ENCODE assay signal across 16 cellular contexts in the genomic region with DNA sequence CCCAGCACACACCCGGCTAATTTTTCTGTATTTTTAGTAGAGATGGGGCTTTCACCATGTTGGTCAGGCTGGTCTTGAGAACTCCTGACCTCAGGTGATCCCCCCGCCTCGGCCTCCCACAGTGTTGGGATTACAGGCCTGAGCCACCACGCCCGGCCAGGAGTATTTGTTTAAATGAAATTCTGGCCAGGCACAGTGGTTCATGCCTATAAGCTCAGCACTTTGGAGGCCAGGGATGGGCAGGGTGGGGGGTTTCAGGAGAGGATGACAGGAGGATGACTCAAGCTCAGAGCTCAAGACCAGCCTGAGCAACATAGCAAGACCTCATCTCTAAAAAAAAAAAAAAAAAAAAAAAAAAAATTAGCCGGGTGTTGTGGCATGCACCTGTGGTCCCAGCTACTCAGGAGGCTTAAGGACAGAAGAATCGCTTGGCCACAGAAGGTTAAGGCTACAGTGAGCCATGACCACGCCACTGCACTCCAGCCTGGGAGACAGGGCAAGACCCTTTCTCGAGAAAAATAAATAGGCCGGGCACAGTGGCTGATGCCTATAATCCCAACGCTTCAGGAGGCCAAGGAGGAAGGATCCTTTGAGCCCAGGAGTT. TPM values are rescaled to one million over a fixed set of nuclear protein-coding genes. Genes with fewer than 3 reads are reported as not detected.
DNase-seq lines count a peak whose midpoint lies in the region; ATAC-seq, FAIRE-seq and TF ChIP-seq lines count a peak whose summit lies in the region.
"Had no signal": no experiment of that assay in that cellular context is flagged by ENCODE, and none has a peak within 500 bp of the region (broad histone marks: within the 10 kb centered on the region; RNA-seq: fewer than 3 reads in every experiment).

No MANE protein-coding gene starts in this region.

- intact Hi-C loops in left colon (cut with DNase I, micrococcal nuclease), result no loop called here
- intact Hi-C loops in heart right ventricle (cut with DNase I), result no loop called here

- WGBS in heart right ventricle, 2 donors, result 88 to 91% methylated on average over 11 of the region's 11 CpGs

- peak overlapping the region; percentile 68 for H3K27ac ChIP-seq in AG04450 (ENCODE audit: low read depth, low read length)
- H3K27ac ChIP-seq in heart right ventricle, result no peak overlapping the region
- H3K27ac ChIP-seq in CD8-positive, alpha-beta memory T cell (ENCODE audit: low read depth, low read length), result no peak overlapping the region

- FAIRE-seq in frontal cortex (lab: Jason Lieb, UNC), result no peak
- FAIRE-seq: GM12892, islet of Langerhans had no signal

- H3K4me1 ChIP-seq in heart right ventricle, result peaks cover 0 to 13% (median 5%) of the 10 kb centered on the region in 9 donors
- H3K4me1 ChIP-seq in CD8-positive, alpha-beta memory T cell (ENCODE audit: insufficient read depth, low read length), result no peaks in the 10 kb centered on the region

- H3K4me3 ChIP-seq in AG04450 (ENCODE audit: low read depth, low read length) (no peak overlapping the region), astrocyte of the spinal cord (ENCODE audit: low read depth, low read length) (no peak overlapping the region), heart right ventricle (no peak overlapping the region)
- H3K4me3 ChIP-seq in CD8-positive, alpha-beta memory T cell (ENCODE audit: low read length), result no peak overlapping the region
- H3K4me3 ChIP-seq: tibial artery had no signal

- TF ChIP-seq CTCF in AG04450 (IDR thresholded peaks at IDR 0.05; ENCODE audit: low read depth, low read length), result no peak
- TF ChIP-seq CTCF in astrocyte of the spinal cord (IDR thresholded peaks at IDR 0.05; ENCODE audit: low read depth, low read length), result no peak
- no peak for TF ChIP-seq CTCF in heart right ventricle (IDR thresholded peaks at IDR 0.05)

- H3K27ac Mint-ChIP-seq in CD8-positive, alpha-beta memory T cell, result no peak overlapping the region
- H3K27ac Mint-ChIP-seq: CD4-positive, alpha-beta memory T cell; endodermal cell had no signal

- peak; percentile 69 for DNase-seq in AG04450 (ENCODE audit: low read depth, low spot score)
- peak; percentile 83 for DNase-seq in HK-2 (ENCODE audit: unreplicated experiment)
- peak; percentile 24 for DNase-seq in astrocyte of the spinal cord (ENCODE audit: low read depth, low spot score)
- no peak for DNase-seq in left colon
- DNase-seq in frontal cortex (ENCODE audit: low spot score in 2 of 2), result no peak
- no peak for DNase-seq in heart right ventricle
- no peak for DNase-seq in CD8-positive, alpha-beta memory T cell
- no peak for DNase-seq in NCI-H187 (lab: John Stamatoyannopoulos, UW)
- DNase-seq: CD4-positive, alpha-beta memory T cell; endodermal cell; nucleus accumbens; tibial artery had no signal

- peaks cover 0 to 23% (median 0%) of the 10 kb centered on the region in 3 donors for H3K36me3 Mint-ChIP-seq in CD8-positive, alpha-beta memory T cell

- H3K4me3 Mint-ChIP-seq in CD8-positive, alpha-beta memory T cell, result no peak overlapping the region
- H3K4me3 Mint-ChIP-seq: CD4-positive, alpha-beta memory T cell; endodermal cell had no signal

- in situ Hi-C loops in astrocyte of the spinal cord (cut with HindIII; ENCODE audit: low sequenced_read_pairs), result no loop called here

- POLR2A ChIA-PET in AG04450 (lab: Yijun Ruan, JAX), result interaction anchor here (0.6 to 2.1 kb wide), 7 partner anchors 25 to 52 kb away, joined by 3 to 7 read pairs (median 3); a partner anchor contains a TSS
- POLR2A ChIA-PET in CD8-positive, alpha-beta memory T cell (lab: Charles Lee), result no interaction called here

- ATAC-seq in left colon, result peak; percentile 24
- ATAC-seq in heart right ventricle, result no peak
- ATAC-seq: Right ventricle myocardium inferior had no signal

- CTCF ChIA-PET in AG04450 (lab: Charles Lee), result interaction anchor here (0.6 to 1.4 kb wide), 3 partner anchors 45 to 530 kb away, joined by 4 to 8 read pairs (median 4); no protein-coding TSS in a partner anchor
- CTCF ChIA-PET in CD8-positive, alpha-beta memory T cell (lab: Charles Lee), result no interaction called here

- peaks cover 0 to 35% (median 16%) of the 10 kb centered on the region in 9 donors for H3K36me3 ChIP-seq in heart right ventricle
- no peaks in the 10 kb centered on the region for H3K36me3 ChIP-seq in CD8-positive, alpha-beta memory T cell (ENCODE audit: insufficient read depth, low read length)

- H3K27me3 Mint-ChIP-seq in CD8-positive, alpha-beta memory T cell, result no peaks in the 10 kb centered on the region
- H3K27me3 Mint-ChIP-seq: CD4-positive, alpha-beta memory T cell had no signal

- peaks cover 0 to 4% (median 0%) of the 10 kb centered on the region in 3 donors for H3K4me1 Mint-ChIP-seq in CD8-positive, alpha-beta memory T cell
- H3K4me1 Mint-ChIP-seq: endodermal cell had no signal

- H3K9me3 Mint-ChIP-seq in CD8-positive, alpha-beta memory T cell, result no peaks in the 10 kb centered on the region
- H3K9me3 Mint-ChIP-seq: activated naive CD4-positive, alpha-beta T cell treated with anti-CD3 and anti-CD28 coated beads, Interleukin-2, amount 50 U/mL, for 72 hours; CD4-positive, alpha-beta memory T cell; endodermal cell had no signal

- no peaks in the 10 kb centered on the region for H3K9me3 ChIP-seq in AG04450 (ENCODE audit: control insufficient read depth, insufficient read depth, low read length)
- no peaks in the 10 kb centered on the region for H3K9me3 ChIP-seq in heart right ventricle
- no peaks in the 10 kb centered on the region for H3K9me3 ChIP-seq in CD8-positive, alpha-beta memory T cell (ENCODE audit: low read length)
- H3K9me3 ChIP-seq: tibial artery had no signal

- no peaks in the 10 kb centered on the region for H3K27me3 ChIP-seq in AG04450 (ENCODE audit: control insufficient read depth, insufficient read depth, low read length)
- H3K27me3 ChIP-seq in heart right ventricle, result no peaks in the 10 kb centered on the region
- H3K27me3 ChIP-seq in CD8-positive, alpha-beta memory T cell (ENCODE audit: insufficient read depth, low read length, poor library complexity, severe bottlenecking), result no peaks in the 10 kb centered on the region
- H3K27me3 ChIP-seq: tibial artery had no signal

RNA-seq across cellular contexts. Expression of a gene that starts 8.2 kb away (rescaled TPM):
- polyA plus RNA-seq in AG04450 (2011; rRNA removed), result 0.48 and 0.61 TPM in 2 replicates
- polyA minus RNA-seq in AG04450 (2011; rRNA and poly(A)+ RNA removed), result 0.55 TPM in 1 of 2 replicates, not detected in the other
- total RNA-seq in left colon, result under 1 TPM in 1 of 2 donors, not detected in 1; 0.56 TPM
- not detected for total RNA-seq in frontal cortex
- under 1 TPM in 1 of 10 donors, not detected in 9; 0.51 TPM for total RNA-seq in heart right ventricle
- under 1 TPM in 1 of 2 donors, not detected in 1; 0.17 TPM for polyA plus RNA-seq in heart right ventricle
- total RNA-seq in CD8-positive, alpha-beta memory T cell, result under 1 TPM; 0.42 to 0.53 TPM
- 0.31 TPM for polyA plus RNA-seq in CD8-positive, alpha-beta memory T cell
- total RNA-seq: Right ventricle myocardium inferior had no signal

RNA-seq across cellular contexts. Expression of a gene that starts 25.2 kb away (rescaled TPM):
- polyA plus RNA-seq in AG04450 (2011; rRNA removed) (123 and 130 TPM in 2 replicates), heart right ventricle (100 to 1,000 TPM; 170 to 294 TPM)
- polyA minus RNA-seq in AG04450 (2011; rRNA and poly(A)+ RNA removed), result 40.7 and 56.0 TPM in 2 replicates
- total RNA-seq in left colon (100 to 1,000 TPM; 207 to 210 TPM), frontal cortex (39.5 TPM), heart right ventricle (100 to 1,000 TPM; 227 to 452 (median 311) TPM)
- 10 to 100 TPM; 86.8 to 93.3 TPM for total RNA-seq in CD8-positive, alpha-beta memory T cell
- polyA plus RNA-seq in CD8-positive, alpha-beta memory T cell, result 147 TPM

RNA-seq across cellular contexts. Expression of a gene that starts 26.8 kb away (rescaled TPM):
- polyA plus RNA-seq in AG04450 (2011; rRNA removed) (0.20 and 0.25 TPM in 2 replicates), heart right ventricle (under 1 TPM in 1 of 2 donors, not detected in 1; 0.22 TPM)
- 0.18 and 0.26 TPM in 2 replicates for polyA minus RNA-seq in AG04450 (2011; rRNA and poly(A)+ RNA removed)
- total RNA-seq in left colon (not detected), frontal cortex (under 0.01 TPM), heart right ventricle (under 1 TPM in 5 of 10 donors, not detected in 5; 0.15 to 0.69 (median 0.49) TPM)
- total RNA-seq in CD8-positive, alpha-beta memory T cell, result not detected
- polyA plus RNA-seq in CD8-positive, alpha-beta memory T cell, result not detected
- total RNA-seq: CD4-positive, alpha-beta memory T cell; Right ventricle myocardium inferior had no signal
- polyA plus RNA-seq: CD4-positive, alpha-beta memory T cell had no signal

RNA-seq across cellular contexts. Expression of a gene that starts 29.3 kb away (rescaled TPM):
- polyA plus RNA-seq in AG04450 (2011; rRNA removed) (110 and 147 TPM in 2 replicates), heart right ventricle (10 to 100 TPM; 17.6 to 37.4 TPM)
- 87.3 and 124 TPM in 2 replicates for polyA minus RNA-seq in AG04450 (2011; rRNA and poly(A)+ RNA removed)
- total RNA-seq in left colon (100 to 1,000 TPM; 128 to 174 TPM), frontal cortex (9.4 TPM), heart right ventricle (10 to 100 TPM; 11.5 to 41.5 (median 19.5) TPM)
- 100 to 1,000 TPM; 315 to 331 TPM for total RNA-seq in CD8-positive, alpha-beta memory T cell
- 79.5 TPM for polyA plus RNA-seq in CD8-positive, alpha-beta memory T cell

RNA-seq across cellular contexts. Expression of a gene that starts 39.8 kb away (rescaled TPM):
- 3,644 and 5,326 TPM in 2 replicates for polyA plus RNA-seq in AG04450 (2011; rRNA removed)
- 1,419 and 2,011 TPM in 2 replicates for polyA minus RNA-seq in AG04450 (2011; rRNA and poly(A)+ RNA removed)
- total RNA-seq in left colon, result 1,000 to 10,000 TPM in 1 of 2 donors, 100 to 1,000 TPM in 1; 931 to 1,901 TPM
- total RNA-seq in frontal cortex, result 713 TPM
- 1,000 to 10,000 TPM in 2 of 10 donors, 100 to 1,000 TPM in 8; 450 to 3,518 (median 637) TPM for total RNA-seq in heart right ventricle
- polyA plus RNA-seq in heart right ventricle, result 1,000 to 10,000 TPM; 1,046 to 1,578 TPM
- total RNA-seq in CD8-positive, alpha-beta memory T cell, result 1,000 to 10,000 TPM; 1,478 to 1,489 TPM
- 4,521 TPM for polyA plus RNA-seq in CD8-positive, alpha-beta memory T cell

Comparison
In these comparisons a context has a peak if more than half of its experiments do, and no peak if none do; other contexts are left out.
1. DNase-seq: peak in AG04450 (single experiment), HK-2 (single experiment) and astrocyte of the spinal cord (single experiment); none in left colon (0 of 2), frontal cortex (0 of 2), heart right ventricle (0 of 2), CD8-positive, alpha-beta memory T cell (0 of 5) and NCI-H187 (0 of 2).